ENCODE assay signal across 23 cellular contexts in genomic region chr16:12700161-12700560, GRCh38.
"Had no signal": no experiment of that assay in that cellular context is flagged by ENCODE, and none has a peak within 500 bp of the region (broad histone marks: within the 10 kb centered on the region; RNA-seq: fewer than 3 reads in every experiment).

No MANE protein-coding gene starts in this region.

- H3K4me3 Mint-ChIP-seq: activated naive CD4-positive, alpha-beta T cell treated with anti-CD3 and anti-CD28 coated beads for 36 hours; activated naive CD8-positive, alpha-beta T cell; activated T-cell treated with anti-CD3 and anti-CD28 coated beads, Interleukin-2, amount 50 U/mL, for 4 hours had no signal

- H3K27me3 Mint-ChIP-seq: activated naive CD8-positive, alpha-beta T cell had no signal

- DNase-seq: activated CD4-positive, alpha-beta T cell treated with anti-CD3 and anti-CD28 coated beads for 4 hours; activated CD4-positive, alpha-beta T cell treated with anti-CD3 and anti-CD28 coated beads, Interleukin-2, amount 50 U/mL, for 4 hours; activated gamma-delta T cell; activated naive CD4-positive, alpha-beta T cell treated with anti-CD3 and anti-CD28 coated beads for 36 hours; activated T-cell treated with anti-CD3 and anti-CD28 coated beads, Interleukin-2, amount 50 U/mL, for 4 hours; amygdala; central memory CD4-positive, alpha-beta T cell; Kasumi-1; NCI-H1105 treated with DMSO at 0.1 percent for 48 hours; NCI-H1436 treated with DMSO at 0.1 percent for 48 hours; NCI-H187; NCI-H2081; NCI-H510A treated with DMSO at 0.1 percent for 48 hours; NCI-H69; NK-92 treated with Interleukin-12 subunit alpha and Interleukin-12 subunit beta, amount 100 ng/mL, for 24 hours; OCI-M1; RPMI8226; T-helper 1 cell had no signal

- H3K27ac Mint-ChIP-seq: activated naive CD4-positive, alpha-beta T cell treated with anti-CD3 and anti-CD28 coated beads for 36 hours; activated naive CD8-positive, alpha-beta T cell had no signal

- H3K9me3 Mint-ChIP-seq: activated naive CD4-positive, alpha-beta T cell treated with anti-CD3 and anti-CD28 coated beads for 36 hours; activated T-cell treated with anti-CD3 and anti-CD28 coated beads, Interleukin-2, amount 50 U/mL, for 4 hours had no signal

- H3K27ac ChIP-seq: SK-N-MC, VCaP had no signal

- ATAC-seq: activated T-cell treated with anti-CD3 and anti-CD28 coated beads, Interleukin-2, amount 50 U/mL, for 4 hours; Panc1; Right ventricle myocardium inferior had no signal

- H3K4me3 ChIP-seq: SK-N-MC had no signal
